Comparison of ENCODE assay signal across 35 cellular contexts in genomic region chr13:70014337-70014736, GRCh38.
"Had no signal": no experiment of that assay in that cellular context is flagged by ENCODE, and none has a peak within 500 bp of the region (broad histone marks: within the 10 kb centered on the region; RNA-seq: fewer than 3 reads in every experiment).

No MANE protein-coding gene starts in this region.

- DNase-seq: Karpas-422, Kasumi-1, MG63, MM.1S, MV-4-11, NCI-H1048, NCI-H1092, NCI-H1092 treated with DMSO at 0.1 percent for 48 hours, NCI-H1105, NCI-H1105 treated with DMSO at 0.1 percent for 48 hours, NCI-H1417, NCI-H1417 treated with DMSO at 0.1 percent for 48 hours, NCI-H1436, NCI-H1436 treated with DMSO at 0.1 percent for 48 hours, NCI-H1694, NCI-H1694 treated with DMSO at 0.1 percent for 48 hours, NCI-H187, NCI-H187 treated with DMSO at 0.1 percent for 48 hours, NCI-H2029, NCI-H2029 treated with DMSO at 0.1 percent for 48 hours, NCI-H2081, NCI-H2081 treated with DMSO at 0.1 percent for 48 hours, NCI-H2107, NCI-H2171, NCI-H2171 treated with DMSO at 0.1 percent for 48 hours, NCI-H2227 treated with DMSO at 0.1 percent for 48 hours, NCI-H226, NCI-H345, NCI-H446, NCI-H446 treated with DMSO at 0.1 percent for 48 hours, NCI-H510A, NCI-H510A treated with DMSO at 0.1 percent for 48 hours, NCI-H524, NCI-H524 treated with DMSO at 0.1 percent for 48 hours had no signal

- H3K9ac ChIP-seq: KMS-11 had no signal

- H3K27ac ChIP-seq: KMS-11 had no signal

- H3K27me3 ChIP-seq: MG63 had no signal

- H3K36me3 ChIP-seq: MG63 had no signal

- H3K9me3 ChIP-seq: MG63 had no signal

- H3K4me3 ChIP-seq: MG63 had no signal

- H3K4me2 ChIP-seq: KMS-11 had no signal
